Comparison of ENCODE assay signal across 1 cellular context in genomic region chr1:94698759-94699502, GRCh38.
TF ChIP-seq lines count a peak whose summit lies in the region.

No MANE protein-coding gene starts in this region.

TF ChIP-seq in HepG2, 621 proteins besides CTCF, POLR2A, EP300 and RAD21 (continued from another document and continues in another):
- TF ChIP-seq E2F5 (CRISPR knock-in tag; conservative IDR thresholded peaks at IDR 0.05) (no peak), ZNF12 (CRISPR knock-in tag; IDR thresholded peaks at IDR 0.05) (no peak), ZNF549 (CRISPR knock-in tag; IDR thresholded peaks at IDR 0.05) (no peak), CC2D1A (CRISPR knock-in tag; IDR thresholded peaks at IDR 0.05) (no peak), CCAR2 (optimal IDR thresholded peaks at IDR 0.05; ENCODE audit: low read depth, low read length) (no peak), ZNF281 (CRISPR knock-in tag; IDR thresholded peaks at IDR 0.05; ENCODE audit: borderline replicate concordance) (no peak), ATF4 (CRISPR knock-in tag; IDR thresholded peaks at IDR 0.05) (no peak), PCBP1 (IDR thresholded peaks at IDR 0.05; ENCODE audit: borderline replicate concordance, low read depth, low read length) (no peak), ARHGAP35 (CRISPR knock-in tag; IDR thresholded peaks at IDR 0.05; ENCODE audit: borderline replicate concordance) (no peak), CBX5 (CRISPR knock-in tag; IDR thresholded peaks at IDR 0.05; ENCODE audit: borderline replicate concordance) (no peak), ZNF678 (CRISPR knock-in tag; IDR thresholded peaks at IDR 0.05) (no peak), ATF2 (CRISPR knock-in tag; IDR thresholded peaks at IDR 0.05) (no peak), ZNF570 (CRISPR knock-in tag; IDR thresholded peaks at IDR 0.05; ENCODE audit: borderline replicate concordance) (no peak), ZNF460 (CRISPR knock-in tag; IDR thresholded peaks at IDR 0.05; ENCODE audit: borderline replicate concordance) (no peak), CAMTA2 (CRISPR knock-in tag; IDR thresholded peaks at IDR 0.05; ENCODE audit: borderline replicate concordance) (no peak), THRA (CRISPR knock-in tag; IDR thresholded peaks at IDR 0.05; ENCODE audit: borderline replicate concordance) (0 out of 2 replicates have a peak, but pooled peaks have one; percentile 37), ZNF251 (CRISPR knock-in tag; IDR thresholded peaks at IDR 0.05) (no peak), NR2F6 (IDR thresholded peaks at IDR 0.05) (peak; percentile 43; the same call in 1 of the 2 replicates), NR2F6 (CRISPR knock-in tag; IDR thresholded peaks at IDR 0.05) (no peak), FOXC1 (CRISPR knock-in tag; IDR thresholded peaks at IDR 0.05; ENCODE audit: borderline replicate concordance) (no peak), ATF6 (CRISPR knock-in tag; conservative IDR thresholded peaks at IDR 0.05) (no peak), SALL2 (CRISPR knock-in tag; IDR thresholded peaks at IDR 0.05) (no peak), NFE2 (CRISPR knock-in tag; IDR thresholded peaks at IDR 0.05) (no peak), SRSF9 (IDR thresholded peaks at IDR 0.05; ENCODE audit: borderline replicate concordance, insufficient read depth, low read depth, low read length, poor library complexity, severe bottlenecking) (no peak), ZNF407 (CRISPR knock-in tag; IDR thresholded peaks at IDR 0.05; ENCODE audit: not compliant biosample characterization) (no peak), ZNF280B (CRISPR knock-in tag; IDR thresholded peaks at IDR 0.05; ENCODE audit: borderline replicate concordance) (no peak), NONO (IDR thresholded peaks at IDR 0.05) (no peak), NONO (CRISPR knock-in tag; conservative IDR thresholded peaks at IDR 0.05) (no peak), TFDP2 (CRISPR knock-in tag; IDR thresholded peaks at IDR 0.05) (no peak), ZNF510 (CRISPR knock-in tag; IDR thresholded peaks at IDR 0.05; ENCODE audit: low read depth) (no peak), MAFK (conservative IDR thresholded peaks at IDR 0.05 in 1 of 2, IDR thresholded peaks at IDR 0.05 in 1 of 2; ENCODE audit: low read length in 2 of 2) (no peak), SP4 (CRISPR knock-in tag; IDR thresholded peaks at IDR 0.05) (0 out of 2 replicates have a peak, but pooled peaks have one; percentile 20), CSRNP1 (CRISPR knock-in tag; IDR thresholded peaks at IDR 0.05) (no peak), MED13 (CRISPR knock-in tag; IDR thresholded peaks at IDR 0.05) (no peak), HOXA7 (CRISPR knock-in tag; IDR thresholded peaks at IDR 0.05) (no peak), ZNF652 (CRISPR knock-in tag; IDR thresholded peaks at IDR 0.05; ENCODE audit: borderline replicate concordance, low read depth) (no peak), ZNF572 (CRISPR knock-in tag; IDR thresholded peaks at IDR 0.05) (no peak), ZNF282 (IDR thresholded peaks at IDR 0.05; ENCODE audit: partially characterized antibody) (no peak)
